Comparison of ENCODE assay signal across 19 cellular contexts in genomic region chr2:34848132-34848531, GRCh38.
"Had no signal": no experiment of that assay in that cellular context is flagged by ENCODE, and none has a peak within 500 bp of the region (broad histone marks: within the 10 kb centered on the region; RNA-seq: fewer than 3 reads in every experiment).

No MANE protein-coding gene starts in this region.

- H3K4me3 Mint-ChIP-seq: T-cell had no signal

- H3K27ac ChIP-seq: HL-60, KMS-11, RWPE1 had no signal

- H3K4me1 Mint-ChIP-seq: IgD-negative memory B cell, T-cell had no signal

- ATAC-seq: K562, T-cell had no signal

- H3K4me2 ChIP-seq: KMS-11, SK-N-SH had no signal

- H3K9ac ChIP-seq: KMS-11, SK-N-SH had no signal

- H3K27ac Mint-ChIP-seq: IgD-negative memory B cell, T-cell had no signal

- H3K36me3 Mint-ChIP-seq: IgD-negative memory B cell, T-cell had no signal

- H3K4me3 ChIP-seq: K562 had no signal

- H3K9me3 ChIP-seq: SK-N-SH had no signal

- DNase-seq: MM.1S, NCI-H1092 treated with DMSO at 0.1 percent for 48 hours, NCI-H1436, NCI-H187, NCI-H2029, NCI-H2081 treated with DMSO at 0.1 percent for 48 hours, NCI-H2227 treated with DMSO at 0.1 percent for 48 hours, NCI-H524, NCI-H526 treated with DMSO at 0.1 percent for 48 hours, NCI-H748 treated with DMSO at 0.1 percent for 48 hours, SHP77, SK-N-SH, SW 1271, T-cell had no signal

- H3K27me3 Mint-ChIP-seq: IgD-negative memory B cell, T-cell had no signal
